ENCODE assay signal across 8 cellular contexts in genomic region chr6:52285174-52286068, GRCh38. TPM values are rescaled to one million over a fixed set of nuclear protein-coding genes. Genes with fewer than 3 reads are reported as not detected.
DNase-seq lines count a peak whose midpoint lies in the region; ATAC-seq and TF ChIP-seq lines count a peak whose summit lies in the region.

No MANE protein-coding gene starts in this region.

- no peak overlapping the region for H3K9ac ChIP-seq in parathyroid adenoma

- intact Hi-C loops in left ventricle myocardium inferior (cut with micrococcal nuclease), result loop anchor here (5.0 to 10.0 kb wide), 2 partner anchors 117 to 379 kb away; no protein-coding TSS in a partner anchor
- intact Hi-C loops in left cardiac atrium (cut with DNase I), result loop anchor here (2.0 to 10.0 kb wide), 3 partner anchors 115 to 379 kb away; no protein-coding TSS in a partner anchor
- intact Hi-C loops in activated naive CD4-positive, alpha-beta T cell treated with anti-CD3 and anti-CD28 coated beads for 36 hours (cut with micrococcal nuclease), result loop anchor here (1.0 to 2.0 kb wide), 3 partner anchors 109 to 779 kb away; partner anchors contain the start of gene GSTA4

- H3K4me1 ChIP-seq in left ventricle myocardium inferior, result peaks cover 22% of the 10 kb centered on the region
- peaks cover 6% of the 10 kb centered on the region for H3K4me1 ChIP-seq in parathyroid adenoma

- H3K27me3 Mint-ChIP-seq in activated naive CD4-positive, alpha-beta T cell treated with anti-CD3 and anti-CD28 coated beads for 36 hours (ENCODE audit: low read depth), result no peaks in the 10 kb centered on the region
- no peaks in the 10 kb centered on the region for H3K27me3 Mint-ChIP-seq in glutamatergic neuron (ENCODE audit: unreplicated experiment)

- peaks cover 46% of the 10 kb centered on the region for H3K4me1 Mint-ChIP-seq in activated naive CD4-positive, alpha-beta T cell treated with anti-CD3 and anti-CD28 coated beads for 36 hours (ENCODE audit: low read depth)
- H3K4me1 Mint-ChIP-seq in glutamatergic neuron (ENCODE audit: low read depth, unreplicated experiment), result no peaks in the 10 kb centered on the region

- H3K4me3 ChIP-seq in left ventricle myocardium inferior, result peak overlapping the region; percentile 92
- H3K4me3 ChIP-seq in parathyroid adenoma (ENCODE audit: low read depth, low read length), result peak overlapping the region; percentile 86

- DNase-seq in left ventricle myocardium inferior (no peak), left cardiac atrium (no peak), OCI-M1 (lab: John Stamatoyannopoulos, UW) (peak; percentile 93), erythroblast (lab: John Stamatoyannopoulos, UW) (peak; percentile 45 to 48), GDM1 (lab: John Stamatoyannopoulos, UW) (no peak), glutamatergic neuron (no peak)
- DNase-seq in activated naive CD4-positive, alpha-beta T cell treated with anti-CD3 and anti-CD28 coated beads for 36 hours, result no peak

- H3K9me3 ChIP-seq in left ventricle myocardium inferior (replicated peaks) (no peaks in the 10 kb centered on the region), parathyroid adenoma (ENCODE audit: control insufficient read depth, low read length) (no peaks in the 10 kb centered on the region)

- H3K9me3 Mint-ChIP-seq in activated naive CD4-positive, alpha-beta T cell treated with anti-CD3 and anti-CD28 coated beads for 36 hours, result no peaks in the 10 kb centered on the region
- no peaks in the 10 kb centered on the region for H3K9me3 Mint-ChIP-seq in glutamatergic neuron (ENCODE audit: unreplicated experiment)

- peak; percentile 20 for TF ChIP-seq CTCF in left ventricle myocardium inferior (IDR thresholded peaks at IDR 0.05; ENCODE audit: borderline replicate concordance)
- TF ChIP-seq CTCF in parathyroid adenoma (IDR thresholded peaks at IDR 0.05), result no peak
- TF ChIP-seq CTCF in glutamatergic neuron (IDR thresholded peaks at IDR 0.05; ENCODE audit: partially characterized antibody, unreplicated experiment), result no peak

- no peak overlapping the region for H3K27ac Mint-ChIP-seq in activated naive CD4-positive, alpha-beta T cell treated with anti-CD3 and anti-CD28 coated beads for 36 hours
- H3K27ac Mint-ChIP-seq in glutamatergic neuron (ENCODE audit: unreplicated experiment), result no peak overlapping the region

- no peaks in the 10 kb centered on the region for H3K79me2 ChIP-seq in parathyroid adenoma

- H2AFZ ChIP-seq in parathyroid adenoma, result peak overlapping the region; percentile 72

- peaks cover 34% of the 10 kb centered on the region for H3K36me3 Mint-ChIP-seq in activated naive CD4-positive, alpha-beta T cell treated with anti-CD3 and anti-CD28 coated beads for 36 hours (ENCODE audit: low read depth)
- H3K36me3 Mint-ChIP-seq in glutamatergic neuron (ENCODE audit: unreplicated experiment), result no peaks in the 10 kb centered on the region

- CTCF ChIA-PET in activated naive CD4-positive, alpha-beta T cell treated with anti-CD3 and anti-CD28 coated beads for 36 hours (lab: Charles Lee), result interaction anchor here (0.6 to 8.9 kb wide), 30 partner anchors 9 to 377 kb away, joined by 3 to 198 read pairs (median 5); partner anchors contain the start of gene PAQR8

- no peak for ATAC-seq in left cardiac atrium

- peak overlapping the region; percentile 87 for H3K4me2 ChIP-seq in parathyroid adenoma (ENCODE audit: low read length)

- H3K36me3 ChIP-seq in left ventricle myocardium inferior (peaks cover 25% of the 10 kb centered on the region), parathyroid adenoma (ENCODE audit: control insufficient read depth, insufficient read depth, low read length) (no peaks in the 10 kb centered on the region)

- H3K27ac ChIP-seq in left ventricle myocardium inferior (replicated peaks) (peak overlapping the region; percentile 66), parathyroid adenoma (no peak overlapping the region)

- no peak for TF ChIP-seq POLR2A in erythroblast (IDR thresholded peaks at IDR 0.05; ENCODE audit: low read length)

- no peak overlapping the region for H3K4me3 Mint-ChIP-seq in activated naive CD4-positive, alpha-beta T cell treated with anti-CD3 and anti-CD28 coated beads for 36 hours
- H3K4me3 Mint-ChIP-seq in glutamatergic neuron (ENCODE audit: unreplicated experiment), result no peak overlapping the region

- no peaks in the 10 kb centered on the region for H3K27me3 ChIP-seq in left ventricle myocardium inferior (ENCODE audit: low read depth)
- no peaks in the 10 kb centered on the region for H3K27me3 ChIP-seq in parathyroid adenoma (ENCODE audit: control insufficient read depth, insufficient read depth, low read length)

RNA-seq across cellular contexts. Expression of gene MCM3, which starts 0.9 kb away (rescaled TPM):
- 20.1 TPM for total RNA-seq in left ventricle myocardium inferior
- total RNA-seq in left cardiac atrium, result 10 to 100 TPM; 27.2 to 28.4 TPM
- 100 to 1,000 TPM; 256 to 258 TPM for total RNA-seq in activated naive CD4-positive, alpha-beta T cell treated with anti-CD3 and anti-CD28 coated beads for 36 hours
- total RNA-seq in glutamatergic neuron (ENCODE audit: unreplicated experiment), result 21.5 TPM

RNA-seq across cellular contexts. Expression of gene IL17F, which starts 41.1 kb away (rescaled TPM):
- total RNA-seq in left ventricle myocardium inferior, result not detected
- not detected for total RNA-seq in left cardiac atrium
- total RNA-seq in activated naive CD4-positive, alpha-beta T cell treated with anti-CD3 and anti-CD28 coated beads for 36 hours, result 1 to 10 TPM; 2.3 to 3.3 TPM
- not detected for total RNA-seq in glutamatergic neuron (ENCODE audit: unreplicated experiment)

Comparison
In these comparisons a context has a peak if more than half of its experiments do, and no peak if none do; other contexts are left out.
1. DNase-seq: peak in OCI-M1 (single experiment) and erythroblast (2 of 2); none in left ventricle myocardium inferior (single experiment), left cardiac atrium (single experiment), GDM1 (single experiment), activated naive CD4-positive, alpha-beta T cell treated with anti-CD3 and anti-CD28 coated beads for 36 hours (single experiment) and glutamatergic neuron (single experiment).
2. RNA of gene MCM3, which starts 0.9 kb away (total RNA-seq): 256 to 258 TPM in activated naive CD4-positive, alpha-beta T cell treated with anti-CD3 and anti-CD28 coated beads for 36 hours; 27.2 to 28.4 TPM in left cardiac atrium, 21.5 TPM in glutamatergic neuron (single experiment) and 20.1 TPM in left ventricle myocardium inferior (single experiment); every median in the first group is over 4 times any median in the second.